ENCODE assay signal across 18 cellular contexts in genomic region chr20:4691753-4692152, GRCh38. TPM values are rescaled to one million over a fixed set of nuclear protein-coding genes. Genes with fewer than 3 reads are reported as not detected.
"Had no signal": no experiment of that assay in that cellular context is flagged by ENCODE, and none has a peak within 500 bp of the region (broad histone marks: within the 10 kb centered on the region; RNA-seq: fewer than 3 reads in every experiment).

No MANE protein-coding gene starts in this region.

- H3K9me3 ChIP-seq: testis, upper lobe of right lung had no signal

- H3K4me3 Mint-ChIP-seq: dendritic cell treated with granulocyte-macrophage colony-stimulating factor and Interleukin-4, amounts not matched to agents 40 ng/mL and 50 ng/mL, for 4 days; stimulated activated naive CD8-positive, alpha-beta T cell treated with anti-CD3 and anti-CD28 coated beads, Interleukin-15, amount 100 ng/mL, for 72 hours; T-helper 17 cell had no signal

- H3K27me3 ChIP-seq: brain microvascular endothelial cell, testis, upper lobe of right lung had no signal

- H3K4me3 ChIP-seq: SK-N-MC, testis, upper lobe of right lung had no signal

- H3K27ac ChIP-seq: brain microvascular endothelial cell, testis, upper lobe of right lung had no signal

- ATAC-seq: esophagus mucosa; stimulated activated naive CD8-positive, alpha-beta T cell treated with anti-CD3 and anti-CD28 coated beads, Interleukin-15, amount 100 ng/mL, for 72 hours; T-helper 17 cell; upper lobe of right lung had no signal

- FAIRE-seq: TTC549 had no signal

- H3K27ac Mint-ChIP-seq: activated T-helper 2 cell treated with anti-CD3 and anti-CD28 coated beads, Interferon-gamma antibody, Interleukin-2, Interleukin-4, amounts not matched to agents 10 μg/mL and 5 μg/mL and 100 μg/mL, durations not matched to agents 14 hours and 24 hours and 36 hours; dendritic cell treated with granulocyte-macrophage colony-stimulating factor and Interleukin-4, amounts not matched to agents 40 ng/mL and 50 ng/mL, for 4 days; stimulated activated naive CD8-positive, alpha-beta T cell treated with anti-CD3 and anti-CD28 coated beads, Interleukin-15, amount 100 ng/mL, for 72 hours; T-helper 17 cell had no signal

- H3K27me3 Mint-ChIP-seq: dendritic cell treated with granulocyte-macrophage colony-stimulating factor and Interleukin-4, amounts not matched to agents 40 ng/mL and 50 ng/mL, for 4 days; stimulated activated naive CD8-positive, alpha-beta T cell treated with anti-CD3 and anti-CD28 coated beads, Interleukin-15, amount 100 ng/mL, for 72 hours; T-helper 17 cell had no signal

- H3K36me3 ChIP-seq: brain microvascular endothelial cell, upper lobe of right lung had no signal

- DNase-seq: activated CD4-positive, alpha-beta T cell treated with anti-CD3 and anti-CD28 coated beads, Interleukin-2, amount 50 U/mL, for 48 hours; activated CD8-positive, alpha-beta memory T cell treated with anti-CD3 and anti-CD28 coated beads, Interleukin-2, amount 50 U/mL, for 4 hours; activated naive CD4-positive, alpha-beta T cell treated with anti-CD3 and anti-CD28 coated beads, Interleukin-2, amount 50 U/mL, for 16 hours; brain microvascular endothelial cell; foreskin fibroblast; stimulated activated CD4-positive, alpha-beta T cell treated with anti-CD3 and anti-CD28 coated beads, Interleukin-15, amount 100 ng/mL, for 24 hours; stimulated activated CD4-positive, alpha-beta T cell treated with anti-CD3 and anti-CD28 coated beads, Interleukin-4, amount 100 ng/mL, for 4 hours; stimulated activated naive CD8-positive, alpha-beta T cell treated with anti-CD3 and anti-CD28 coated beads, Interleukin-15, amount 100 ng/mL, for 72 hours; T-helper 17 cell; testis; upper lobe of right lung had no signal

- H3K9me3 Mint-ChIP-seq: activated T-helper 2 cell treated with anti-CD3 and anti-CD28 coated beads, Interferon-gamma antibody, Interleukin-2, Interleukin-4, amounts not matched to agents 10 μg/mL and 5 μg/mL and 100 μg/mL, durations not matched to agents 14 hours and 24 hours and 36 hours; dendritic cell treated with granulocyte-macrophage colony-stimulating factor and Interleukin-4, amounts not matched to agents 40 ng/mL and 50 ng/mL, for 4 days; stimulated activated naive CD8-positive, alpha-beta T cell treated with anti-CD3 and anti-CD28 coated beads, Interleukin-15, amount 100 ng/mL, for 72 hours had no signal

RNA-seq across cellular contexts. Expression of gene PRND, which starts 30.0 kb away (rescaled TPM):
- total RNA-seq: activated T-helper 2 cell treated with anti-CD3 and anti-CD28 coated beads, Interferon-gamma antibody, Interleukin-2, Interleukin-4, amounts not matched to agents 10 μg/mL and 5 μg/mL and 100 μg/mL, durations not matched to agents 14 hours and 24 hours and 36 hours; esophagus mucosa; osteoblast; T-helper 17 cell had no signal
- polyA plus RNA-seq: neural cell had no signal
